Comparison of ENCODE assay signal across 8 cellular contexts in the genomic region with DNA sequence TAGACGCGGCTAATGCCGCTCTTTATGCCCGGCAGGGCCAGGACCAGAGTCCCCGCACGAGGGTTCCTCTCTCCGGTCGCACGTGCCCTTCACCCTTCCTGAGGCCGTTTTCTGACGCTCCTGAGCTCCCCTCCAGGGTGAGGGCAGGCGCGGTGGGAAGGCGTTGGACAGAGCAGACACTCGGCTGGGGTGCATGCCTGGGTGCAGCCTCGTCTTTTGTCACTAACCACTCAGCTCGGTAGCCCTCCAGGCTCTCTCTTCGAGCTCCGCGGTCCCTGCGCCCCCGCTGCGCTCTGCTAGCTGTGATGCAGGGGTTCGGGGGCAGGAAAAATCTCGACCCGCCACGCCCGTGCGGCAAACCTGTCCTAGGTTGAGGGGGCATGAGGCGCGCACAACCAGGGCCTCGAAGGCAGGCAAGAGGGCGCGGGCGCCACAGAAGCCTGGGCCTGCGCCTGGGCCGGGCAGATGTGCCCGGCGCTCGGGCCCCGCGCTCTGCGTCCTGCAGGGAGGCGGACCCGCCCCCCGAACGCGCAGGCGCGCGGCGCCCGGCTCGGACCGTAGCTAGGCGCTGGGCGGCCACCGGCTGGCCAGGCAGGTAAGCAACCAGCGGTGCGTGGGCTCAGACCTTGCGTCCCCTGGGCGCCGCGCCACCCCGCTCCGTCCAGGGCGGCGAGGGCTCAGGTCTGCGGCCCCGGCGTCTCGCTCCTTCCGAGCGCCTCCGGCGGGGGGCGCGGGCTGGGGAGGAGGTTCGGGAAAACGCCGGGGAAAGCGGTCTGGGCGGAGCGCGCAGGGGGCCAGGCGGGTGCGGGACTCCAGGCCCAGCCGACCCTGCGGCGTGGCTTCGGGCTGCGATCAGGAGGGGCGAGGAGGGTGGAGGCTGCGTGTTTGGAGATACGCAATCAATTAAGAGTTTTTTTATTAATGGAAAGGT. TPM values are rescaled to one million over a fixed set of nuclear protein-coding genes. Genes with fewer than 3 reads are reported as not detected.
DNase-seq lines count a peak whose midpoint lies in the region; ATAC-seq, FAIRE-seq and TF ChIP-seq lines count a peak whose summit lies in the region.

A gene (plus strand): TSS at position 548 of the 931 bp plus-strand sequence. CDS start 5,807 bp downstream, outside the sequence.

- H3K79me2 ChIP-seq in PC-3 (ENCODE audit: low read length): no peaks in the 10 kb centered on the region

- peak within 1 kb of the TSS; percentile 94 for H3K4me2 ChIP-seq in PC-3 (ENCODE audit: low read length)

- peak within 1 kb of the TSS; percentile 67 for H3K4me3 Mint-ChIP-seq in activated CD4-positive, alpha-beta T cell treated with anti-CD3 and anti-CD28 coated beads, Interleukin-2, amount 10 ng/mL, durations not matched to agents 24 days and 14 days
- H3K4me3 Mint-ChIP-seq in stimulated activated effector memory CD8-positive, alpha-beta T cell treated with anti-CD3 and anti-CD28 coated beads, Interleukin-12 subunit alpha, Interleukin-12 subunit beta, amount 100 ng/mL, for 72 hours: peak within 1 kb of the TSS; percentile 36

- POLR2A ChIA-PET in PC-3 (lab: Charles Lee; ENCODE audit: unreplicated experiment): no interaction called here

- peak within 1 kb of the TSS; percentile 85 for H3K4me3 ChIP-seq in PC-3 (ENCODE audit: low read length)
- H3K4me3 ChIP-seq in kidney (ENCODE audit: low read length in 2 of 2): peak within 1 kb of the TSS; percentile 10 to 60

- TF ChIP-seq CTCF in PC-3 (conservative IDR thresholded peaks at IDR 0.05; ENCODE audit: low read depth, low read length) (no peak), kidney (IDR thresholded peaks at IDR 0.05; ENCODE audit: borderline replicate concordance, extremely low read depth, insufficient read depth) (peak; percentile 1)

- H3K36me3 ChIP-seq in PC-3 (ENCODE audit: low read depth, low read length) (no peaks in the 10 kb centered on the region), kidney (ENCODE audit: control insufficient read depth in 1 of 2, insufficient read depth in 2 of 2, low read length in 2 of 2) (no peaks in the 10 kb centered on the region)

- peak within 1 kb of the TSS; percentile 53; the same call in 1 of the 2 replicates for H3K9ac ChIP-seq in PC-3 (ENCODE audit: low read length)
- H3K9ac ChIP-seq in kidney (ENCODE audit: low read length in 2 of 2): peak within 1 kb of the TSS in 1 of 2 donors; percentile 61

- no peaks in the 10 kb centered on the region for H3K9me3 Mint-ChIP-seq in activated CD4-positive, alpha-beta T cell treated with anti-CD3 and anti-CD28 coated beads, Interleukin-2, amount 10 ng/mL, durations not matched to agents 24 days and 14 days
- no peaks in the 10 kb centered on the region for H3K9me3 Mint-ChIP-seq in stimulated activated effector memory CD8-positive, alpha-beta T cell treated with anti-CD3 and anti-CD28 coated beads, Interleukin-12 subunit alpha, Interleukin-12 subunit beta, amount 100 ng/mL, for 72 hours

- H3K4me1 ChIP-seq in PC-3 (ENCODE audit: insufficient read depth, low read length): peaks cover 7% of the 10 kb centered on the region
- H3K4me1 ChIP-seq in kidney (ENCODE audit: control insufficient read depth in 1 of 2, insufficient read depth in 1 of 2, low read depth in 1 of 2, low read length in 2 of 2): peaks cover 0 to 3% of the 10 kb centered on the region in 2 donors

- H3F3A ChIP-seq in PC-3 (ENCODE audit: low read length, unreplicated experiment): no peaks in the 10 kb centered on the region

- CTCF ChIA-PET in PC-3 (lab: Charles Lee): interaction anchor here (0.7 kb wide), 1 partner anchor 1349 kb away, joined by 4 read pairs; no protein-coding TSS in a partner anchor

- no peaks in the 10 kb centered on the region for H3K36me3 Mint-ChIP-seq in activated CD4-positive, alpha-beta T cell treated with anti-CD3 and anti-CD28 coated beads, Interleukin-2, amount 10 ng/mL, durations not matched to agents 24 days and 14 days (ENCODE audit: low read depth)
- H3K36me3 Mint-ChIP-seq in stimulated activated effector memory CD8-positive, alpha-beta T cell treated with anti-CD3 and anti-CD28 coated beads, Interleukin-12 subunit alpha, Interleukin-12 subunit beta, amount 100 ng/mL, for 72 hours: no peaks in the 10 kb centered on the region

- H3K27me3 ChIP-seq in PC-3 (ENCODE audit: low read length): peaks cover 20% of the 10 kb centered on the region

- H3K9me3 ChIP-seq in PC-3 (ENCODE audit: low read length) (no peaks in the 10 kb centered on the region), kidney (ENCODE audit: control insufficient read depth in 1 of 2, low read length in 2 of 2) (no peaks in the 10 kb centered on the region)

- FAIRE-seq in kidney (lab: Jason Lieb, UNC): no peak

- peaks cover 3% of the 10 kb centered on the region for H3K4me1 Mint-ChIP-seq in activated CD4-positive, alpha-beta T cell treated with anti-CD3 and anti-CD28 coated beads, Interleukin-2, amount 10 ng/mL, durations not matched to agents 24 days and 14 days
- H3K4me1 Mint-ChIP-seq in stimulated activated effector memory CD8-positive, alpha-beta T cell treated with anti-CD3 and anti-CD28 coated beads, Interleukin-12 subunit alpha, Interleukin-12 subunit beta, amount 100 ng/mL, for 72 hours: no peaks in the 10 kb centered on the region

- H3K9me2 ChIP-seq in PC-3 (replicated peaks; ENCODE audit: low read length): no peaks in the 10 kb centered on the region

- H2AFZ ChIP-seq in PC-3 (ENCODE audit: low read length): peak within 1 kb of the TSS; percentile 89

- no peak within 1 kb of the TSS for H3K27ac Mint-ChIP-seq in activated CD4-positive, alpha-beta T cell treated with anti-CD3 and anti-CD28 coated beads, Interleukin-2, amount 10 ng/mL, durations not matched to agents 24 days and 14 days
- no peak within 1 kb of the TSS for H3K27ac Mint-ChIP-seq in stimulated activated effector memory CD8-positive, alpha-beta T cell treated with anti-CD3 and anti-CD28 coated beads, Interleukin-12 subunit alpha, Interleukin-12 subunit beta, amount 100 ng/mL, for 72 hours

- intact Hi-C loops in activated CD4-positive, alpha-beta T cell treated with anti-CD3 and anti-CD28 coated beads, Interleukin-2, amount 10 ng/mL, durations not matched to agents 24 days and 14 days (cut with micrococcal nuclease): no loop called here
- intact Hi-C loops in PC-3 (cut with micrococcal nuclease) (no loop called here), kidney (cut with DNase I) (no loop called here)

- ATAC-seq in PC-3 (peak; percentile 92), HG02642 (IDR thresholded peaks at IDR 0.05; ENCODE audit: poor library complexity, unreplicated experiment) (no peak), GM21526 (IDR thresholded peaks at IDR 0.05; ENCODE audit: low FRiP score, unreplicated experiment) (no peak)
- peak; percentile 64 for ATAC-seq in stimulated activated effector memory CD8-positive, alpha-beta T cell treated with anti-CD3 and anti-CD28 coated beads, Interleukin-12 subunit alpha, Interleukin-12 subunit beta, amount 100 ng/mL, for 72 hours

- H4K20me1 ChIP-seq in PC-3 (ENCODE audit: low read length): no peaks in the 10 kb centered on the region

- peak; percentile 66 for DNase-seq in activated CD4-positive, alpha-beta T cell treated with anti-CD3 and anti-CD28 coated beads, Interleukin-2, amount 10 ng/mL, durations not matched to agents 24 days and 14 days
- no peak for DNase-seq in activated CD4-positive, alpha-beta T cell treated with anti-CD3 and anti-CD28 coated beads for 1 hour
- DNase-seq in PC-3: peak; percentile 51
- peak; percentile 57 for DNase-seq in cerebellum (ENCODE audit: low spot score)
- peak; percentile 81 for DNase-seq in kidney
- peak in 1 of 2 donors; percentile 55 for DNase-seq in stimulated activated effector memory CD8-positive, alpha-beta T cell treated with anti-CD3 and anti-CD28 coated beads, Interleukin-12 subunit alpha, Interleukin-12 subunit beta, amount 100 ng/mL, for 72 hours (ENCODE audit: low spot score in 2 of 2)

- H3K27me3 Mint-ChIP-seq in activated CD4-positive, alpha-beta T cell treated with anti-CD3 and anti-CD28 coated beads, Interleukin-2, amount 10 ng/mL, durations not matched to agents 24 days and 14 days: peaks cover 41% of the 10 kb centered on the region

- no peak within 1 kb of the TSS for H3K27ac ChIP-seq in PC-3 (ENCODE audit: low read length)
- no peak within 1 kb of the TSS for H3K27ac ChIP-seq in kidney (ENCODE audit: low read depth in 2 of 2, low read length in 2 of 2)

- BruUV-seq in PC-3 (replicated peaks; lab: Mats Ljungman, UMichigan): no TSS peak

RNA-seq across cellular contexts. Expression of the gene that starts here (rescaled TPM):
- 8.8 and 9.9 TPM in 2 replicates for total RNA-seq in activated CD4-positive, alpha-beta T cell treated with anti-CD3 and anti-CD28 coated beads, Interleukin-2, amount 10 ng/mL, durations not matched to agents 24 days and 14 days
- total RNA-seq in PC-3 (2014; rRNA removed) (9.9 and 20.7 TPM in 2 replicates), cerebellum (43.2 TPM), kidney (16.2 TPM)
- polyA plus RNA-seq in kidney (ENCODE audit: insufficient read depth, low read depth, low replicate concordance): 4.8 TPM

Comparison
In these comparisons a context has a peak if more than half of its experiments do, and no peak if none do; other contexts are left out.
1. ATAC-seq: peak in PC-3 (single experiment) and stimulated activated effector memory CD8-positive, alpha-beta T cell treated with anti-CD3 and anti-CD28 coated beads, Interleukin-12 subunit alpha, Interleukin-12 subunit beta, amount 100 ng/mL, for 72 hours (single experiment); none in HG02642 (single experiment) and GM21526 (single experiment).